In the genomic region with DNA sequence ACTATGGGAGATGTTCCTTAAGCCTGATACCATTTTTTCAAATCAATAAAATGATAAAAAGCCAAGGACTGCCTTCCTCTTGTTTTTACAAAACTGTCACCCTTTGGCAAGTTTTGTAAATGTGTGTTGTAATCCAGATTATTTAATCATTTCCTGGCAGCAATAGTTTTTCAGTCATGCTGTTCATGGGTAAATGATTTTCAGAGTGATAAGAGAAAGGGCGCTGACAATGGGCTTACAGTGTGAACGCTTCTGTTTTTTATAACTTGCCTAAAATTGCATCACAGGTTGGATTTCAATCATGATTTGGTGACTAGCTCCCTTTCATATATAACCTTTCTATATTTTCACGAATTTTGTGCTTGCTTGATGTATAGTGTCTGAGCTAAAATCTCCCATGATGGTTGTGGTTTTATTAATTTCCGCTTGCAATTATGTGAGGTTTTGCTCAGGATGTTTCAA, we compare ENCODE assay signal across 12 cellular contexts. TPM values are rescaled to one million over a fixed set of nuclear protein-coding genes. Genes with fewer than 3 reads are reported as not detected.
DNase-seq lines count a peak whose midpoint lies in the region; ATAC-seq and TF ChIP-seq lines count a peak whose summit lies in the region.
"Had no signal": no experiment of that assay in that cellular context is flagged by ENCODE, and none has a peak within 500 bp of the region (broad histone marks: within the 10 kb centered on the region; RNA-seq: fewer than 3 reads in every experiment).

No MANE protein-coding gene starts in this region.

- intact Hi-C loops in PC-3 (cut with micrococcal nuclease) (no loop called here), colonic mucosa (cut with DNase I) (no loop called here), natural killer cell (cut with micrococcal nuclease) (no loop called here), sigmoid colon (cut with DNase I) (no loop called here)

- TF ChIP-seq CTCF in PC-3 (conservative IDR thresholded peaks at IDR 0.05; ENCODE audit: low read depth, low read length) (no peak), colonic mucosa (IDR thresholded peaks at IDR 0.05) (no peak), natural killer cell (IDR thresholded peaks at IDR 0.05) (no peak), sigmoid colon (IDR thresholded peaks at IDR 0.05) (no peak)

- no peak overlapping the region for H3K27ac Mint-ChIP-seq in natural killer cell

- H3K4me2 ChIP-seq in GM23248 (ENCODE audit: unreplicated experiment) (no peak overlapping the region), PC-3 (ENCODE audit: low read length) (no peak overlapping the region)

- ATAC-seq in PC-3: no peak
- peak in 2 of 3 donors; percentile 45 to 54 for ATAC-seq in natural killer cell
- no peak for ATAC-seq in HG02588 (IDR thresholded peaks at IDR 0.05; ENCODE audit: unreplicated experiment)
- ATAC-seq: gastroesophageal sphincter had no signal

- peaks cover 14 to 19% of the 10 kb centered on the region in 2 donors for H3K4me1 Mint-ChIP-seq in natural killer cell

- TF ChIP-seq POLR2A in sigmoid colon (IDR thresholded peaks at IDR 0.05): no peak

- no peak overlapping the region for H3K9ac ChIP-seq in GM23248
- H3K9ac ChIP-seq in PC-3 (ENCODE audit: low read length): no peak overlapping the region
- H3K9ac ChIP-seq in colonic mucosa (ENCODE audit: low read depth in 2 of 2, low read length in 2 of 2): no peak overlapping the region

- no peaks in the 10 kb centered on the region for H3K9me2 ChIP-seq in GM23248 (ENCODE audit: insufficient read depth)
- H3K9me2 ChIP-seq in PC-3 (replicated peaks; ENCODE audit: low read length): no peaks in the 10 kb centered on the region

- H3K4me3 ChIP-seq in GM23248 (no peak overlapping the region), PC-3 (ENCODE audit: low read length) (no peak overlapping the region), colonic mucosa (no peak overlapping the region), sigmoid colon (no peak overlapping the region)
- H3K4me3 ChIP-seq: gastroesophageal sphincter, skin epidermis, suprapubic skin had no signal

- H3K4me1 ChIP-seq in GM23248 (ENCODE audit: insufficient read depth) (no peaks in the 10 kb centered on the region), PC-3 (ENCODE audit: insufficient read depth, low read length) (peaks cover 16% of the 10 kb centered on the region), colonic mucosa (peaks cover 5% of the 10 kb centered on the region), sigmoid colon (no peaks in the 10 kb centered on the region)
- H3K4me1 ChIP-seq: gastroesophageal sphincter had no signal

- CTCF ChIA-PET in PC-3 (lab: Charles Lee): no interaction called here

- no peak for TF ChIP-seq EP300 in sigmoid colon (IDR thresholded peaks at IDR 0.05)

- in situ Hi-C loops in GM23248 (cut with MboI): no loop called here

- H3K4me3 Mint-ChIP-seq in natural killer cell: no peak overlapping the region

- H3K27me3 ChIP-seq in GM23248 (replicated peaks; ENCODE audit: insufficient read depth): no peaks in the 10 kb centered on the region
- H3K27me3 ChIP-seq in PC-3 (ENCODE audit: low read length): no peaks in the 10 kb centered on the region
- H3K27me3 ChIP-seq in colonic mucosa: no peaks in the 10 kb centered on the region
- H3K27me3 ChIP-seq in sigmoid colon: no peaks in the 10 kb centered on the region
- H3K27me3 ChIP-seq: gastroesophageal sphincter, suprapubic skin had no signal

- DNase-seq in GM23248: peak; percentile 50
- DNase-seq in PC-3: peak; percentile 45
- no peak for DNase-seq in colonic mucosa
- DNase-seq in natural killer cell: no peak
- no peak for DNase-seq in amygdala (lab: John Stamatoyannopoulos, UW)
- DNase-seq in sigmoid colon: no peak

- H4K20me1 ChIP-seq in GM23248 (ENCODE audit: insufficient read depth) (no peaks in the 10 kb centered on the region), PC-3 (ENCODE audit: low read length) (no peaks in the 10 kb centered on the region)

- H3K9me3 ChIP-seq in GM23248 (ENCODE audit: low read depth): no peaks in the 10 kb centered on the region
- H3K9me3 ChIP-seq in PC-3 (ENCODE audit: low read length): no peaks in the 10 kb centered on the region
- H3K9me3 ChIP-seq in colonic mucosa: no peaks in the 10 kb centered on the region
- H3K9me3 ChIP-seq in sigmoid colon: no peaks in the 10 kb centered on the region
- H3K9me3 ChIP-seq: gastroesophageal sphincter, neutrophil, suprapubic skin had no signal

- no TSS peak for BruUV-seq in PC-3 (replicated peaks; lab: Mats Ljungman, UMichigan)

- H3K36me3 ChIP-seq in GM23248 (ENCODE audit: low read depth) (no peaks in the 10 kb centered on the region), PC-3 (ENCODE audit: low read depth, low read length) (no peaks in the 10 kb centered on the region), colonic mucosa (no peaks in the 10 kb centered on the region), sigmoid colon (no peaks in the 10 kb centered on the region)
- H3K36me3 ChIP-seq: gastroesophageal sphincter, neutrophil, suprapubic skin had no signal

- H3F3A ChIP-seq in GM23248 (ENCODE audit: insufficient read depth): no peaks in the 10 kb centered on the region
- no peaks in the 10 kb centered on the region for H3F3A ChIP-seq in PC-3 (ENCODE audit: low read length, unreplicated experiment)

- POLR2A ChIA-PET in PC-3 (lab: Charles Lee; ENCODE audit: unreplicated experiment): no interaction called here

- H3K27ac ChIP-seq in GM23248 (no peak overlapping the region), PC-3 (ENCODE audit: low read length) (no peak overlapping the region), colonic mucosa (peak overlapping the region; percentile 75), sigmoid colon (no peak overlapping the region)
- H3K27ac ChIP-seq: gastroesophageal sphincter, neutrophil, suprapubic skin had no signal

- H3K36me3 Mint-ChIP-seq in natural killer cell: no peaks in the 10 kb centered on the region

- H3K27me3 Mint-ChIP-seq in natural killer cell (ENCODE audit: low read depth in 2 of 2): peaks cover 25 to 39% of the 10 kb centered on the region in 2 donors

- no peaks in the 10 kb centered on the region for H3K79me2 ChIP-seq in GM23248 (ENCODE audit: insufficient read depth)
- no peaks in the 10 kb centered on the region for H3K79me2 ChIP-seq in PC-3 (ENCODE audit: low read length)

- WGBS in GM23248 (ENCODE audit: low coverage in 1 of 2, low lambda C conversion rate in 2 of 2, missing lambda C conversion rate in 2 of 2), 2 experiments: 34 to 42% methylated on average over 4 of the region's 4 CpGs
- WGBS in sigmoid colon, 2 donors: 10 to 29% methylated on average over 4 of the region's 4 CpGs

- H3K9me3 Mint-ChIP-seq in natural killer cell: no peaks in the 10 kb centered on the region

- H2AFZ ChIP-seq in GM23248 (no peak overlapping the region), PC-3 (ENCODE audit: low read length) (no peak overlapping the region)

RNA-seq across cellular contexts. Expression of a gene that starts 19.0 kb away (rescaled TPM):
- total RNA-seq in GM23248 (2014; rRNA removed; shearing (Covaris generic)): not detected in 2 replicates
- polyA plus RNA-seq in GM23248 (2016; fragmentation: Nextera tagmentation; extraction: Ambion mirVana): not detected in 2 replicates
- total RNA-seq in PC-3 (2014; rRNA removed): 0.62 and 1.2 TPM in 2 replicates
- total RNA-seq in colonic mucosa: 100 to 1,000 TPM in 1 of 2 donors, 10 to 100 TPM in 1; 33.6 to 165 TPM
- total RNA-seq in natural killer cell: not detected
- under 1 TPM in 2 of 4 donors, not detected in 2; under 0.01 TPM for total RNA-seq in sigmoid colon
- 100 to 1,000 TPM in 1 of 3 donors, 1 to 10 TPM in 2; 1.2 to 677 (median 7.2) TPM for polyA plus RNA-seq in sigmoid colon
- total RNA-seq: activated CD8-positive, alpha-beta memory T cell treated with anti-CD3 and anti-CD28 coated beads for 36 hours had no signal

Comparison
In these comparisons a context has a peak if more than half of its experiments do, and no peak if none do; other contexts are left out.
1. DNase-seq: peak in GM23248 (single experiment) and PC-3 (single experiment); none in colonic mucosa (single experiment), natural killer cell (single experiment), amygdala (0 of 56) and sigmoid colon (single experiment).
2. ATAC-seq: peak in natural killer cell (2 of 3); none in PC-3 (single experiment) and HG02588 (single experiment).
3. RNA of a gene that starts 19.0 kb away (total RNA-seq): 33.6 to 165 TPM in colonic mucosa; 0.62 to 1.2 TPM in PC-3, not detected in GM23248, not detected in natural killer cell and under 0.01 TPM in sigmoid colon; every median in the first group is over 10 times any median in the second.